8 cellular contexts compared by ENCODE assay signal in the genomic region with DNA sequence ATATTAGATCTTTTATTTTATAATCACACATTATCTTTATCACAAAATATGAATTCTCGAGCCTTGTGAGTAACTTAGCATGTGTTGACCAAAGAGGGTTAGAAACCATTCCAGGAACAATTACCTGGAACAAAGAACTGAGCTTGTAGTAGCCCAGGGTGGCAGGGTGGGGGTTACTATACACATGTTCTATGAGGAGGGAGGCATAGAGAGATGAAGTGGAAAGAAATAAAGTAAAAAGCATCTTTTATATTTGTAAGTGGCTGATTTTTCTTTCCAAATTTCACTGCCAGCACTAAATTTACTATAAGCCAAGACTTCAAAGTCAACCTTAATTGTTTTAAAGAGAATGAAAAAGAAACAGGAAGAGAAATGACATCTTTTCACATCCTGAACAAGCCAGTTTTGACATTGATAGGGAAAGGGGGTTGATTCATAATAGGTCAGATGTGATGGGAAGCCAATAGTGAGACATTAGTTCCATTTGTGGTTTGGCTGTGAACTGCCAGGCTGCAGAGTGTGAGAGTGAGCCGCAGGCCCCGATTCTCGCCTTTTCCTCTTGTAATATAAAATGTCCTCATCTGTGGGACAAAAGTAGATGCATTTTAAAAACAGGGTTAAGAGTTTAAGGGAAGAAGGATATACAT. TPM values are rescaled to one million over a fixed set of nuclear protein-coding genes. Genes with fewer than 3 reads are reported as not detected.
DNase-seq lines count a peak whose midpoint lies in the region; ATAC-seq, FAIRE-seq and TF ChIP-seq lines count a peak whose summit lies in the region.

No MANE protein-coding gene starts in this region.

- peaks cover 47% of the 10 kb centered on the region for H3K4me1 Mint-ChIP-seq in T-helper 2 cell treated with Interferon-gamma antibody and Interleukin-4, amounts not matched to agents 5 μg/mL and 100 μg/mL, for 36 hours (ENCODE audit: low read depth)
- H3K4me1 Mint-ChIP-seq in effector memory CD8-positive, alpha-beta T cell (ENCODE audit: low read depth in 2 of 2), result peaks cover 17 to 29% of the 10 kb centered on the region in 2 donors

- intact Hi-C loops in colonic mucosa (cut with DNase I), result no loop called here
- intact Hi-C loops in ovary (cut with DNase I), result no loop called here

- DNase-seq in GM13977 (ENCODE audit: low spot score) (peak; percentile 43), NCI-H187 treated with DMSO at 0.1 percent for 48 hours (lab: John Stamatoyannopoulos, UW) (no peak), frontal cortex (ENCODE audit: low spot score in 2 of 2) (no peak), colonic mucosa (no peak), ovary (no peak)
- DNase-seq in T-helper 2 cell treated with Interferon-gamma antibody and Interleukin-4, amounts not matched to agents 5 μg/mL and 100 μg/mL, for 36 hours (ENCODE audit: low spot score), result peak; percentile 77
- peak; percentile 31 to 37 (median 31) for DNase-seq in effector memory CD8-positive, alpha-beta T cell

- peak; percentile 81 for ATAC-seq in HG02763 (IDR thresholded peaks at IDR 0.05; ENCODE audit: unreplicated experiment)
- ATAC-seq in effector memory CD8-positive, alpha-beta T cell (replicated peaks), result peak; percentile 97

- TF ChIP-seq EP300 in ovary (IDR thresholded peaks at IDR 0.05), result no peak

- no peak for TF ChIP-seq CTCF in GM13977 (IDR thresholded peaks at IDR 0.05; ENCODE audit: extremely low read depth, insufficient read depth, missing control alignments)
- no peak for TF ChIP-seq CTCF in colonic mucosa (IDR thresholded peaks at IDR 0.05)
- TF ChIP-seq CTCF in ovary (IDR thresholded peaks at IDR 0.05), result no peak

- no peak for FAIRE-seq in frontal cortex (lab: Jason Lieb, UNC)

- peaks cover 6% of the 10 kb centered on the region for H3K9me3 Mint-ChIP-seq in T-helper 2 cell treated with Interferon-gamma antibody and Interleukin-4, amounts not matched to agents 5 μg/mL and 100 μg/mL, for 36 hours
- H3K9me3 Mint-ChIP-seq in effector memory CD8-positive, alpha-beta T cell, result no peaks in the 10 kb centered on the region

- H3K9ac ChIP-seq in colonic mucosa (ENCODE audit: low read depth in 2 of 2, low read length in 2 of 2), result no peak overlapping the region

- no peak for TF ChIP-seq POLR2A in ovary (IDR thresholded peaks at IDR 0.05)

- peak overlapping the region; percentile 97 for H3K27ac Mint-ChIP-seq in T-helper 2 cell treated with Interferon-gamma antibody and Interleukin-4, amounts not matched to agents 5 μg/mL and 100 μg/mL, for 36 hours
- H3K27ac Mint-ChIP-seq in effector memory CD8-positive, alpha-beta T cell, result peak overlapping the region; percentile 87 to 90

- peak overlapping the region; percentile 78 for H3K4me3 Mint-ChIP-seq in T-helper 2 cell treated with Interferon-gamma antibody and Interleukin-4, amounts not matched to agents 5 μg/mL and 100 μg/mL, for 36 hours
- peak overlapping the region; percentile 66 to 74 for H3K4me3 Mint-ChIP-seq in effector memory CD8-positive, alpha-beta T cell

- no peak overlapping the region for H3K27ac ChIP-seq in colonic mucosa
- no peak overlapping the region for H3K27ac ChIP-seq in ovary

- H3K27me3 Mint-ChIP-seq in T-helper 2 cell treated with Interferon-gamma antibody and Interleukin-4, amounts not matched to agents 5 μg/mL and 100 μg/mL, for 36 hours (ENCODE audit: low read depth), result no peaks in the 10 kb centered on the region
- no peaks in the 10 kb centered on the region for H3K27me3 Mint-ChIP-seq in effector memory CD8-positive, alpha-beta T cell

- WGBS in ovary, 3 donors, result 72 to 77% (median 74%) methylated on average over 4 of the region's 4 CpGs

- H3K27me3 ChIP-seq in colonic mucosa (no peaks in the 10 kb centered on the region), ovary (no peaks in the 10 kb centered on the region)

- H3K36me3 ChIP-seq in colonic mucosa (no peaks in the 10 kb centered on the region), ovary (no peaks in the 10 kb centered on the region)

- in situ Hi-C loops in GM13977 (cut with MboI; ENCODE audit: low pct_unique_long_range_greater_than_20kb, low sequenced_read_pairs, unreplicated experiment), result no loop called here

- H3K4me1 ChIP-seq in colonic mucosa (no peaks in the 10 kb centered on the region), ovary (ENCODE audit: insufficient read depth) (no peaks in the 10 kb centered on the region)

- H3K4me3 ChIP-seq in colonic mucosa, result no peak overlapping the region
- no peak overlapping the region for H3K4me3 ChIP-seq in ovary

- H3K9me3 ChIP-seq in colonic mucosa (no peaks in the 10 kb centered on the region), ovary (no peaks in the 10 kb centered on the region)

- H3K36me3 Mint-ChIP-seq in T-helper 2 cell treated with Interferon-gamma antibody and Interleukin-4, amounts not matched to agents 5 μg/mL and 100 μg/mL, for 36 hours (ENCODE audit: low read depth), result peaks cover 9% of the 10 kb centered on the region
- H3K36me3 Mint-ChIP-seq in effector memory CD8-positive, alpha-beta T cell (ENCODE audit: insufficient read depth), result no peaks in the 10 kb centered on the region

RNA-seq across cellular contexts. Expression of a gene that starts 52.7 kb away (rescaled TPM):
- total RNA-seq in frontal cortex, result 2.9 TPM
- total RNA-seq in colonic mucosa, result 10 to 100 TPM; 67.2 to 78.0 TPM
- total RNA-seq in ovary, result 1 to 10 TPM in 3 of 7 donors, under 1 TPM in 2, not detected in 2; 0.12 to 7.0 (median 1.2) TPM
- 1 to 10 TPM in 1 of 2 donors, under 1 TPM in 1; 0.07 to 1.0 TPM for polyA plus RNA-seq in ovary

Comparison
In these comparisons a context has a peak if more than half of its experiments do, and no peak if none do; other contexts are left out.
1. DNase-seq: peak in GM13977 (single experiment), T-helper 2 cell treated with Interferon-gamma antibody and Interleukin-4, amounts not matched to agents 5 μg/mL and 100 μg/mL, for 36 hours (single experiment) and effector memory CD8-positive, alpha-beta T cell (3 of 3); none in NCI-H187 treated with DMSO at 0.1 percent for 48 hours (single experiment), frontal cortex (0 of 2), colonic mucosa (single experiment) and ovary (0 of 5).
2. RNA of a gene that starts 52.7 kb away (total RNA-seq): 67.2 to 78.0 TPM in colonic mucosa; 2.9 TPM in frontal cortex (single experiment) and 0.12 to 7.0 TPM in ovary; every median in the first group is over 4 times any median in the second.